Comparison of ENCODE assay signal across 2 cellular contexts in the genomic region with DNA sequence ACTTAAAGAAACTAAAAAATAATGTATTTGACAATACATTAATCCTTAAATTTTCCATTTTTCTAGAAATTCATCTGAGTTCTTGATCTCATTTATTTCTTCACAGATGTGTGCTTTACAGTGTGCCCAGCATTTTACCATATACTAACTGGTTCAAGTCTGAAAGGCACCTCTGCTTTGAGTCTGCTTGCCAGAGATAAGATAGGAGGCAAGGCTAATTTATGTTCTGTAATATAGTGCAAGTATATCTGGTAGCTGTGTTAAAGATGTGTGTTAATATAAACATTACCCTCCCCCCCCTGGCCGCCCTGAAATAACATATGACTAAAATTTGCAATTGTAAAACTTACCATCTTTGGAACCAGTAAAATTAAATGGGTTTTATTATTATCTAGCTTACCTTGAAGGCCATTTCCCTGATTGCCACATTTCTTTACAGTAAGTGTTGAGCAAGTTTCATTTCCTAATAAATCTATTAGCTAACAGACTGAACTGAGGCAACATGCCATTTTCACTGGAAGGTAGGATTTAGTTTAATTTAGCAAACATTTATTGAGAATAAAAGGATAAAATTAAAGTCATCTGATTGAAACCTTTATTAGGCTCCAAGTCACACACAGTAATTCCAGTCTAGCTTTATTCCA.
TF ChIP-seq lines count a peak whose summit lies in the region.

No MANE protein-coding gene starts in this region.

TF ChIP-seq in HEK293, 187 proteins besides CTCF, POLR2A, EP300 and RAD21 (continued from another document):
- TF ChIP-seq, protein P1, sequence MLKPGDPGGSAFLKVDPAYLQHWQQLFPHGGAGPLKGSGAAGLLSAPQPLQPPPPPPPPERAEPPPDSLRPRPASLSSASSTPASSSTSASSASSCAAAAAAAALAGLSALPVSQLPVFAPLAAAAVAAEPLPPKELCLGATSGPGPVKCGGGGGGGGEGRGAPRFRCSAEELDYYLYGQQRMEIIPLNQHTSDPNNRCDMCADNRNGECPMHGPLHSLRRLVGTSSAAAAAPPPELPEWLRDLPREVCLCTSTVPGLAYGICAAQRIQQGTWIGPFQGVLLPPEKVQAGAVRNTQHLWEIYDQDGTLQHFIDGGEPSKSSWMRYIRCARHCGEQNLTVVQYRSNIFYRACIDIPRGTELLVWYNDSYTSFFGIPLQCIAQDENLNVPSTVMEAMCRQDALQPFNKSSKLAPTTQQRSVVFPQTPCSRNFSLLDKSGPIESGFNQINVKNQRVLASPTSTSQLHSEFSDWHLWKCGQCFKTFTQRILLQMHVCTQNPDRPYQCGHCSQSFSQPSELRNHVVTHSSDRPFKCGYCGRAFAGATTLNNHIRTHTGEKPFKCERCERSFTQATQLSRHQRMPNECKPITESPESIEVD (tag by site-specific recombination; IDR thresholded peaks at IDR 0.05), result peak; percentile 34; the same call in 1 of the 2 replicates

TF ChIP-seq in GM23338, 12 proteins besides CTCF, POLR2A, EP300 and RAD21 (continued from another document):
- TF ChIP-seq, protein P2, sequence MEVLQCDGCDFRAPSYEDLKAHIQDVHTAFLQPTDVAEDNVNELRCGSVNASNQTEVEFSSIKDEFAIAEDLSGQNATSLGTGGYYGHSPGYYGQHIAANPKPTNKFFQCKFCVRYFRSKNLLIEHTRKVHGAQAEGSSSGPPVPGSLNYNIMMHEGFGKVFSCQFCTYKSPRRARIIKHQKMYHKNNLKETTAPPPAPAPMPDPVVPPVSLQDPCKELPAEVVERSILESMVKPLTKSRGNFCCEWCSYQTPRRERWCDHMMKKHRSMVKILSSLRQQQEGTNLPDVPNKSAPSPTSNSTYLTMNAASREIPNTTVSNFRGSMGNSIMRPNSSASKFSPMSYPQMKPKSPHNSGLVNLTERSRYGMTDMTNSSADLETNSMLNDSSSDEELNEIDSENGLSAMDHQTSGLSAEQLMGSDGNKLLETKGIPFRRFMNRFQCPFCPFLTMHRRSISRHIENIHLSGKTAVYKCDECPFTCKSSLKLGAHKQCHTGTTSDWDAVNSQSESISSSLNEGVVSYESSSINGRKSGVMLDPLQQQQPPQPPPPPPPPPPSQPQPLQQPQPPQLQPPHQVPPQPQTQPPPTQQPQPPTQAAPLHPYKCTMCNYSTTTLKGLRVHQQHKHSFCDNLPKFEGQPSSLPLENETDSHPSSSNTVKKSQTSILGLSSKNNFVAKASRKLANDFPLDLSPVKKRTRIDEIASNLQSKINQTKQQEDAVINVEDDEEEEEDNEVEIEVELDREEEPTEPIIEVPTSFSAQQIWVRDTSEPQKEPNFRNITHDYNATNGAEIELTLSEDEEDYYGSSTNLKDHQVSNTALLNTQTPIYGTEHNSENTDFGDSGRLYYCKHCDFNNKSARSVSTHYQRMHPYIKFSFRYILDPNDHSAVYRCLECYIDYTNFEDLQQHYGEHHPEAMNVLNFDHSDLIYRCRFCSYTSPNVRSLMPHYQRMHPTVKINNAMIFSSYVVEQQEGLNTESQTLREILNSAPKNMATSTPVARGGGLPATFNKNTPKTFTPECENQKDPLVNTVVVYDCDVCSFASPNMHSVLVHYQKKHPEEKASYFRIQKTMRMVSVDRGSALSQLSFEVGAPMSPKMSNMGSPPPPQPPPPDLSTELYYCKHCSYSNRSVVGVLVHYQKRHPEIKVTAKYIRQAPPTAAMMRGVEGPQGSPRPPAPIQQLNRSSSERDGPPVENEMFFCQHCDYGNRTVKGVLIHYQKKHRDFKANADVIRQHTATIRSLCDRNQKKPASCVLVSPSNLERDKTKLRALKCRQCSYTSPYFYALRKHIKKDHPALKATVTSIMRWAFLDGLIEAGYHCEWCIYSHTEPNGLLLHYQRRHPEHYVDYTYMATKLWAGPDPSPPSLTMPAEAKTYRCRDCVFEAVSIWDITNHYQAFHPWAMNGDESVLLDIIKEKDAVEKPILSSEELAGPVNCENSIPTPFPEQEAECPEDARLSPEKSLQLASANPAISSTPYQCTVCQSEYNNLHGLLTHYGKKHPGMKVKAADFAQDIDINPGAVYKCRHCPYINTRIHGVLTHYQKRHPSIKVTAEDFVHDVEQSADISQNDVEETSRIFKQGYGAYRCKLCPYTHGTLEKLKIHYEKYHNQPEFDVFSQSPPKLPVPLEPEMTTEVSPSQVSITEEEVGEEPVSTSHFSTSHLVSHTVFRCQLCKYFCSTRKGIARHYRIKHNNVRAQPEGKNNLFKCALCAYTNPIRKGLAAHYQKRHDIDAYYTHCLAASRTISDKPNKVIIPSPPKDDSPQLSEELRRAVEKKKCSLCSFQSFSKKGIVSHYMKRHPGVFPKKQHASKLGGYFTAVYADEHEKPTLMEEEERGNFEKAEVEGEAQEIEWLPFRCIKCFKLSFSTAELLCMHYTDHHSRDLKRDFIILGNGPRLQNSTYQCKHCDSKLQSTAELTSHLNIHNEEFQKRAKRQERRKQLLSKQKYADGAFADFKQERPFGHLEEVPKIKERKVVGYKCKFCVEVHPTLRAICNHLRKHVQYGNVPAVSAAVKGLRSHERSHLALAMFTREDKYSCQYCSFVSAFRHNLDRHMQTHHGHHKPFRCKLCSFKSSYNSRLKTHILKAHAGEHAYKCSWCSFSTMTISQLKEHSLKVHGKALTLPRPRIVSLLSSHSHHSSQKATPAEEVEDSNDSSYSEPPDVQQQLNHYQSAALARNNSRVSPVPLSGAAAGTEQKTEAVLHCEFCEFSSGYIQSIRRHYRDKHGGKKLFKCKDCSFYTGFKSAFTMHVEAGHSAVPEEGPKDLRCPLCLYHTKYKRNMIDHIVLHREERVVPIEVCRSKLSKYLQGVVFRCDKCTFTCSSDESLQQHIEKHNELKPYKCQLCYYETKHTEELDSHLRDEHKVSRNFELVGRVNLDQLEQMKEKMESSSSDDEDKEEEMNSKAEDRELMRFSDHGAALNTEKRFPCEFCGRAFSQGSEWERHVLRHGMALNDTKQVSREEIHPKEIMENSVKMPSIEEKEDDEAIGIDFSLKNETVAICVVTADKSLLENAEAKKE (CRISPR knock-in tag; IDR thresholded peaks at IDR 0.05), result no peak
- TF ChIP-seq POLR2AphosphoS5 (IDR thresholded peaks at IDR 0.05; ENCODE audit: low read depth) (no peak), NANOG (IDR thresholded peaks at IDR 0.05; ENCODE audit: borderline replicate concordance) (no peak), ZNF114 (CRISPR knock-in tag; IDR thresholded peaks at IDR 0.05) (no peak), STAT1 (IDR thresholded peaks at IDR 0.05; ENCODE audit: unreplicated experiment) (no peak)
- TF ChIP-seq, protein P3, sequence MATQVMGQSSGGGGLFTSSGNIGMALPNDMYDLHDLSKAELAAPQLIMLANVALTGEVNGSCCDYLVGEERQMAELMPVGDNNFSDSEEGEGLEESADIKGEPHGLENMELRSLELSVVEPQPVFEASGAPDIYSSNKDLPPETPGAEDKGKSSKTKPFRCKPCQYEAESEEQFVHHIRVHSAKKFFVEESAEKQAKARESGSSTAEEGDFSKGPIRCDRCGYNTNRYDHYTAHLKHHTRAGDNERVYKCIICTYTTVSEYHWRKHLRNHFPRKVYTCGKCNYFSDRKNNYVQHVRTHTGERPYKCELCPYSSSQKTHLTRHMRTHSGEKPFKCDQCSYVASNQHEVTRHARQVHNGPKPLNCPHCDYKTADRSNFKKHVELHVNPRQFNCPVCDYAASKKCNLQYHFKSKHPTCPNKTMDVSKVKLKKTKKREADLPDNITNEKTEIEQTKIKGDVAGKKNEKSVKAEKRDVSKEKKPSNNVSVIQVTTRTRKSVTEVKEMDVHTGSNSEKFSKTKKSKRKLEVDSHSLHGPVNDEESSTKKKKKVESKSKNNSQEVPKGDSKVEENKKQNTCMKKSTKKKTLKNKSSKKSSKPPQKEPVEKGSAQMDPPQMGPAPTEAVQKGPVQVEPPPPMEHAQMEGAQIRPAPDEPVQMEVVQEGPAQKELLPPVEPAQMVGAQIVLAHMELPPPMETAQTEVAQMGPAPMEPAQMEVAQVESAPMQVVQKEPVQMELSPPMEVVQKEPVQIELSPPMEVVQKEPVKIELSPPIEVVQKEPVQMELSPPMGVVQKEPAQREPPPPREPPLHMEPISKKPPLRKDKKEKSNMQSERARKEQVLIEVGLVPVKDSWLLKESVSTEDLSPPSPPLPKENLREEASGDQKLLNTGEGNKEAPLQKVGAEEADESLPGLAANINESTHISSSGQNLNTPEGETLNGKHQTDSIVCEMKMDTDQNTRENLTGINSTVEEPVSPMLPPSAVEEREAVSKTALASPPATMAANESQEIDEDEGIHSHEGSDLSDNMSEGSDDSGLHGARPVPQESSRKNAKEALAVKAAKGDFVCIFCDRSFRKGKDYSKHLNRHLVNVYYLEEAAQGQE (IDR thresholded peaks at IDR 0.05; ENCODE audit: unreplicated experiment), result no peak
- TF ChIP-seq, protein P4, sequence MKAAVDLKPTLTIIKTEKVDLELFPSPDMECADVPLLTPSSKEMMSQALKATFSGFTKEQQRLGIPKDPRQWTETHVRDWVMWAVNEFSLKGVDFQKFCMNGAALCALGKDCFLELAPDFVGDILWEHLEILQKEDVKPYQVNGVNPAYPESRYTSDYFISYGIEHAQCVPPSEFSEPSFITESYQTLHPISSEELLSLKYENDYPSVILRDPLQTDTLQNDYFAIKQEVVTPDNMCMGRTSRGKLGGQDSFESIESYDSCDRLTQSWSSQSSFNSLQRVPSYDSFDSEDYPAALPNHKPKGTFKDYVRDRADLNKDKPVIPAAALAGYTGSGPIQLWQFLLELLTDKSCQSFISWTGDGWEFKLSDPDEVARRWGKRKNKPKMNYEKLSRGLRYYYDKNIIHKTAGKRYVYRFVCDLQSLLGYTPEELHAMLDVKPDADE (IDR thresholded peaks at IDR 0.05), result no peak
